In genomic region chr19:10748195-10748923, GRCh38 we compare ENCODE assay signal across 13 cellular contexts. TPM values are rescaled to one million over a fixed set of nuclear protein-coding genes. Genes with fewer than 3 reads are reported as not detected.
DNase-seq lines count a peak whose midpoint lies in the region; ATAC-seq and TF ChIP-seq lines count a peak whose summit lies in the region.
"Had no signal": no experiment of that assay in that cellular context is flagged by ENCODE, and none has a peak within 500 bp of the region (broad histone marks: within the 10 kb centered on the region; RNA-seq: fewer than 3 reads in every experiment).

No MANE protein-coding gene starts in this region.

- ATAC-seq in central memory CD8-positive, alpha-beta T cell (replicated peaks; ENCODE audit: extremely low read depth, poor library complexity, severe bottlenecking) = no peak
- ATAC-seq in naive thymus-derived CD4-positive, alpha-beta T cell = no peak
- ATAC-seq in HG02642 (IDR thresholded peaks at IDR 0.05; ENCODE audit: poor library complexity, unreplicated experiment) = no peak

- H3K36me3 Mint-ChIP-seq in central memory CD8-positive, alpha-beta T cell (ENCODE audit: insufficient read depth) = peaks cover 21% of the 10 kb centered on the region
- peaks cover 0 to 5% (median 0%) of the 10 kb centered on the region in 5 donors for H3K36me3 Mint-ChIP-seq in naive thymus-derived CD4-positive, alpha-beta T cell
- H3K36me3 Mint-ChIP-seq in type B pancreatic cell = no peaks in the 10 kb centered on the region

- no peak overlapping the region for H3K4me3 ChIP-seq in cardiac muscle cell
- H3K4me3 ChIP-seq in naive thymus-derived CD4-positive, alpha-beta T cell (ENCODE audit: low read length) = no peak overlapping the region
- H3K4me3 ChIP-seq: GM23248, SJSA1 had no signal

- peak overlapping the region; percentile 85 for H3K27ac Mint-ChIP-seq in central memory CD8-positive, alpha-beta T cell (ENCODE audit: low read depth)
- H3K27ac Mint-ChIP-seq in naive thymus-derived CD4-positive, alpha-beta T cell = peak overlapping the region; percentile 67 to 96 (median 87)
- H3K27ac Mint-ChIP-seq in type B pancreatic cell = peak overlapping the region; percentile 70

- H3K9me3 ChIP-seq in cardiac muscle cell (ENCODE audit: low read depth) = no peaks in the 10 kb centered on the region
- no peaks in the 10 kb centered on the region for H3K9me3 ChIP-seq in naive thymus-derived CD4-positive, alpha-beta T cell (ENCODE audit: control insufficient read depth in 2 of 3, low read length in 3 of 3)
- H3K9me3 ChIP-seq: SJSA1 had no signal

- TF ChIP-seq CTCF in cardiac muscle cell (IDR thresholded peaks at IDR 0.05; ENCODE audit: low read depth, low read length) (no peak), type B pancreatic cell (conservative IDR thresholded peaks at IDR 0.05) (no peak)

- no peak for DNase-seq in cardiac muscle cell (ENCODE audit: low read depth in 1 of 2, low spot score in 1 of 2)
- DNase-seq in cardiac septum (ENCODE audit: low spot score) = no peak
- DNase-seq in central memory CD8-positive, alpha-beta T cell (ENCODE audit: low spot score in 2 of 2) = no peak
- DNase-seq in naive thymus-derived CD4-positive, alpha-beta T cell = no peak
- DNase-seq in type B pancreatic cell (ENCODE audit: extremely low spot score, unreplicated experiment) = no peak
- DNase-seq in stimulated activated CD4-positive, alpha-beta T cell treated with anti-CD3 and anti-CD28 coated beads, Interleukin-2, amount 100 ng/mL, for 48 hours = no peak
- DNase-seq in RKO (ENCODE audit: low spot score) = no peak
- DNase-seq: activated CD8-positive, alpha-beta memory T cell treated with anti-CD3 and anti-CD28 coated beads, Interleukin-2, amount 50 U/mL, for 4 hours; effector CD8-positive, alpha-beta T cell had no signal

- intact Hi-C loops in cardiac septum (cut with DNase I) = no loop called here
- intact Hi-C loops in naive thymus-derived CD4-positive, alpha-beta T cell (cut with micrococcal nuclease) = no loop called here

- peaks cover 5% of the 10 kb centered on the region for H3K4me1 ChIP-seq in cardiac muscle cell (ENCODE audit: low read depth)
- peaks cover 14 to 55% of the 10 kb centered on the region in 2 donors for H3K4me1 ChIP-seq in naive thymus-derived CD4-positive, alpha-beta T cell (ENCODE audit: control insufficient read depth in 2 of 2, insufficient read depth in 2 of 2, low read length in 2 of 2)

- H3K4me1 Mint-ChIP-seq in central memory CD8-positive, alpha-beta T cell = peaks cover 64% of the 10 kb centered on the region
- peaks cover 50 to 84% (median 65%) of the 10 kb centered on the region in 7 donors for H3K4me1 Mint-ChIP-seq in naive thymus-derived CD4-positive, alpha-beta T cell
- H3K4me1 Mint-ChIP-seq in type B pancreatic cell (ENCODE audit: unreplicated experiment) = peaks cover 46% of the 10 kb centered on the region

- H3K9me3 Mint-ChIP-seq in central memory CD8-positive, alpha-beta T cell = no peaks in the 10 kb centered on the region
- H3K9me3 Mint-ChIP-seq in naive thymus-derived CD4-positive, alpha-beta T cell = peaks cover 0 to 1% (median 0%) of the 10 kb centered on the region in 11 donors
- H3K9me3 Mint-ChIP-seq in type B pancreatic cell = no peaks in the 10 kb centered on the region

- H3K36me3 ChIP-seq in cardiac muscle cell = no peaks in the 10 kb centered on the region
- peaks cover 0 to 11% (median 0%) of the 10 kb centered on the region in 3 experiments for H3K36me3 ChIP-seq in naive thymus-derived CD4-positive, alpha-beta T cell (ENCODE audit: control insufficient read depth in 2 of 3, insufficient read depth in 3 of 3, low read length in 3 of 3)

- H3K27ac ChIP-seq in cardiac muscle cell = peak overlapping the region; percentile 64
- peak overlapping the region; percentile 44 for H3K27ac ChIP-seq in naive thymus-derived CD4-positive, alpha-beta T cell (ENCODE audit: low read depth, low read length)
- H3K27ac ChIP-seq: GM23248, HL-60, SJSA1 had no signal

- POLR2A ChIA-PET in naive thymus-derived CD4-positive, alpha-beta T cell (lab: Charles Lee) = interaction anchor here (0.8 kb wide), 1 partner anchor 17 kb away, joined by 3 read pairs; no protein-coding TSS in a partner anchor

- peak overlapping the region; percentile 64 for H3K4me3 Mint-ChIP-seq in central memory CD8-positive, alpha-beta T cell
- peak overlapping the region in 7 of 10 donors; percentile 25 to 72 (median 46) for H3K4me3 Mint-ChIP-seq in naive thymus-derived CD4-positive, alpha-beta T cell
- H3K4me3 Mint-ChIP-seq in type B pancreatic cell = no peak overlapping the region

- no peaks in the 10 kb centered on the region for H3K27me3 Mint-ChIP-seq in central memory CD8-positive, alpha-beta T cell
- H3K27me3 Mint-ChIP-seq in naive thymus-derived CD4-positive, alpha-beta T cell = no peaks in the 10 kb centered on the region
- no peaks in the 10 kb centered on the region for H3K27me3 Mint-ChIP-seq in type B pancreatic cell

- CTCF ChIA-PET in naive thymus-derived CD4-positive, alpha-beta T cell (lab: Charles Lee) = no interaction called here

- no peaks in the 10 kb centered on the region for H3K27me3 ChIP-seq in cardiac muscle cell
- H3K27me3 ChIP-seq in naive thymus-derived CD4-positive, alpha-beta T cell (ENCODE audit: control insufficient read depth in 2 of 2, insufficient read depth in 2 of 2, low read length in 2 of 2) = no peaks in the 10 kb centered on the region
- H3K27me3 ChIP-seq: SJSA1 had no signal

RNA-seq across cellular contexts. Expression of gene DNM2, which starts 30.5 kb away (rescaled TPM):
- total RNA-seq in cardiac muscle cell (122 and 124 TPM in 2 replicates), cardiac septum (138 TPM), type B pancreatic cell (ENCODE audit: low replicate concordance) (119 and 123 TPM in 2 replicates)
- 132 and 146 TPM in 2 replicates for polyA plus RNA-seq in cardiac muscle cell
- total RNA-seq in naive thymus-derived CD4-positive, alpha-beta T cell = 100 to 1,000 TPM; 238 to 340 (median 269) TPM
- polyA plus RNA-seq in naive thymus-derived CD4-positive, alpha-beta T cell = 100 to 1,000 TPM in 1 of 2 donors, 10 to 100 TPM in 1; 49.1 to 111 TPM

RNA-seq across cellular contexts. Expression of gene QTRT1, which starts 47.1 kb away (rescaled TPM):
- 30.6 and 35.0 TPM in 2 replicates for total RNA-seq in cardiac muscle cell
- 70.8 and 84.1 TPM in 2 replicates for polyA plus RNA-seq in cardiac muscle cell
- total RNA-seq in cardiac septum = 24.9 TPM
- 10 to 100 TPM; 36.1 to 63.4 (median 54.9) TPM for total RNA-seq in naive thymus-derived CD4-positive, alpha-beta T cell
- polyA plus RNA-seq in naive thymus-derived CD4-positive, alpha-beta T cell = 10 to 100 TPM; 38.0 to 41.8 TPM
- 39.2 and 67.7 TPM in 2 replicates for total RNA-seq in type B pancreatic cell (ENCODE audit: low replicate concordance)
